In genomic region chr1:15849775-15850449, GRCh38 we compare ENCODE assay signal across 8 cellular contexts. TPM values are rescaled to one million over a fixed set of nuclear protein-coding genes. Genes with fewer than 3 reads are reported as not detected.
DNase-seq lines count a peak whose midpoint lies in the region; ATAC-seq, FAIRE-seq and TF ChIP-seq lines count a peak whose summit lies in the region.

No MANE protein-coding gene starts in this region.

- peak; percentile 87 for DNase-seq in ELF-1 (ENCODE audit: low read depth, low spot score)
- peak; percentile 89 for DNase-seq in NB4 (ENCODE audit: low read depth)
- DNase-seq in SK-MEL-5 (ENCODE audit: low read depth, low spot score): peak; percentile 88
- DNase-seq in body of pancreas: peak; percentile 41 to 61 (median 50)
- DNase-seq in keratinocyte (ENCODE audit: low read depth, low spot score): no peak
- DNase-seq in smooth muscle cell (lab: John Stamatoyannopoulos, UW; ENCODE audit: unreplicated experiment): peak; percentile 32
- DNase-seq in HuH-7 (ENCODE audit: low spot score): no peak
- DNase-seq in GM20000 (ENCODE audit: low spot score): no peak

- TF ChIP-seq POLR2A in NB4 (IDR thresholded peaks at IDR 0.05; ENCODE audit: extremely low read depth, insufficient read length): no peak
- TF ChIP-seq POLR2A in body of pancreas (IDR thresholded peaks at IDR 0.05): no peak

- ATAC-seq in body of pancreas: no peak

- no peaks in the 10 kb centered on the region for H3K9me3 ChIP-seq in body of pancreas
- H3K9me3 ChIP-seq in keratinocyte (ENCODE audit: control insufficient read depth, low read depth, low read length): no peaks in the 10 kb centered on the region
- no peaks in the 10 kb centered on the region for H3K9me3 ChIP-seq in smooth muscle cell (replicated peaks; ENCODE audit: low read depth)

- H3K27me3 ChIP-seq in body of pancreas (no peaks in the 10 kb centered on the region), keratinocyte (ENCODE audit: control insufficient read depth, extremely low read depth, insufficient read depth, low read length) (no peaks in the 10 kb centered on the region), smooth muscle cell (ENCODE audit: low read depth) (no peaks in the 10 kb centered on the region)

- H3F3A ChIP-seq in smooth muscle cell (ENCODE audit: low read depth): peaks cover 3% of the 10 kb centered on the region

- H3K79me2 ChIP-seq in keratinocyte (ENCODE audit: control insufficient read depth, insufficient read depth, low read length) (peaks cover 76% of the 10 kb centered on the region), smooth muscle cell (ENCODE audit: low read depth) (peaks cover 68% of the 10 kb centered on the region)

- intact Hi-C loops in body of pancreas (cut with DNase I): no loop called here

- TF ChIP-seq CTCF in NB4 (IDR thresholded peaks at IDR 0.05; ENCODE audit: low read depth, low read length): no peak
- no peak for TF ChIP-seq CTCF in body of pancreas (IDR thresholded peaks at IDR 0.05)
- TF ChIP-seq CTCF in keratinocyte (optimal IDR thresholded peaks at IDR 0.05 in 1 of 3, IDR thresholded peaks at IDR 0.05 in 1 of 3, conservative IDR thresholded peaks at IDR 0.05 in 1 of 3; ENCODE audit: extremely low read depth in 1 of 3, insufficient read depth in 2 of 3, low read length in 3 of 3): no peak
- TF ChIP-seq CTCF in smooth muscle cell (IDR thresholded peaks at IDR 0.05; ENCODE audit: borderline replicate concordance, insufficient read depth, poor library complexity, severe bottlenecking): no peak
- no peak for TF ChIP-seq CTCF in GM20000 (IDR thresholded peaks at IDR 0.05; ENCODE audit: extremely low read depth, missing control alignments)

- H3K9me1 ChIP-seq in keratinocyte (ENCODE audit: control insufficient read depth, extremely low read depth, insufficient read depth, low read length): no peaks in the 10 kb centered on the region

- 0 to 1% methylated on average over 16 of the region's 16 CpGs for WGBS in body of pancreas, 2 donors
- WGBS in smooth muscle cell (ENCODE audit: low lambda C conversion rate): under 1% methylated on average over 16 of the region's 16 CpGs

- in situ Hi-C loops in SK-MEL-5 (cut with HindIII; ENCODE audit: low pct_unique_long_range_greater_than_20kb, low sequenced_read_pairs): no loop called here

- peak overlapping the region; percentile 99 for H3K9ac ChIP-seq in keratinocyte (ENCODE audit: control insufficient read depth, extremely low read depth, insufficient read depth, low read length)
- H3K9ac ChIP-seq in smooth muscle cell (ENCODE audit: low read depth): peak overlapping the region; percentile 90

- peak overlapping the region; percentile 70 for H2AFZ ChIP-seq in keratinocyte (ENCODE audit: control insufficient read depth, low read length)
- H2AFZ ChIP-seq in smooth muscle cell (ENCODE audit: low read depth): peak overlapping the region; percentile 50

- FAIRE-seq in keratinocyte (lab: Jason Lieb, UNC): no peak

- H3K4me2 ChIP-seq in keratinocyte (ENCODE audit: control insufficient read depth, extremely low read depth, insufficient read depth, low read depth, low read length) (peak overlapping the region; percentile 99), smooth muscle cell (peak overlapping the region; percentile 90)

- H3K36me3 ChIP-seq in body of pancreas (replicated peaks in 1 of 2; ENCODE audit: insufficient read depth in 1 of 2, low read depth in 2 of 2) (no peaks in the 10 kb centered on the region), keratinocyte (ENCODE audit: control insufficient read depth in 2 of 2, extremely low read depth in 1 of 2, insufficient read depth in 2 of 2, low read length in 2 of 2) (no peaks in the 10 kb centered on the region), smooth muscle cell (ENCODE audit: low read depth) (no peaks in the 10 kb centered on the region)

- H3K27ac ChIP-seq in body of pancreas (peak overlapping the region; percentile 92 to 99 (median 97)), keratinocyte (ENCODE audit: control insufficient read depth, insufficient read depth, low read length) (peak overlapping the region; percentile 95), smooth muscle cell (ENCODE audit: low read depth) (peak overlapping the region; percentile 97)

- H3K4me3 ChIP-seq in NB4 (ENCODE audit: low read depth, low read length) (peak overlapping the region; percentile 99), body of pancreas (peak overlapping the region; percentile 15 to 84), keratinocyte (ENCODE audit: control insufficient read depth in 2 of 3, extremely low read depth in 1 of 3, insufficient read depth in 2 of 3, low read depth in 1 of 3, low read length in 3 of 3) (peak overlapping the region; percentile 62 to 93 (median 77)), smooth muscle cell (peak overlapping the region; percentile 80)

- dilution Hi-C loops in keratinocyte (cut with MboI; ENCODE audit: extremely low pct_ligation_motif_present, low sequenced_read_pairs): no loop called here

- H4K20me1 ChIP-seq in keratinocyte (ENCODE audit: control insufficient read depth, extremely low read depth, insufficient read depth, low read length) (no peaks in the 10 kb centered on the region), smooth muscle cell (ENCODE audit: low read depth) (peaks cover 33% of the 10 kb centered on the region)

- H3K4me1 ChIP-seq in body of pancreas (peaks cover 53% of the 10 kb centered on the region), keratinocyte (ENCODE audit: control insufficient read depth, extremely low read depth, insufficient read depth, low read length) (peaks cover 26% of the 10 kb centered on the region), smooth muscle cell (ENCODE audit: low read depth) (peaks cover 18% of the 10 kb centered on the region)

RNA-seq across cellular contexts. Expression of gene SPEN, which starts 2.4 kb away (rescaled TPM):
- 10.1 and 11.5 TPM in 2 replicates for total RNA-seq in SK-MEL-5 (2014; rRNA removed; shearing (Covaris generic))
- 11.1 and 18.1 TPM in 2 replicates for polyA plus RNA-seq in SK-MEL-5 (2015; cell fraction: cytosol; rRNA removed)
- polyA plus RNA-seq in SK-MEL-5 (2015; cell fraction: nucleus; rRNA removed): 21.4 and 31.5 TPM in 2 replicates
- 10 to 100 TPM; 27.8 to 38.9 TPM for total RNA-seq in body of pancreas
- 4.9 to 9.1 TPM (median 8.9 TPM) in 3 replicates for polyA plus RNA-seq in keratinocyte
- polyA plus RNA-seq in keratinocyte (2011; ENCODE audit: low read depth): 22.5 TPM
- polyA plus RNA-seq in keratinocyte (2011; cell fraction: cytosol; rRNA removed): 6.3 and 6.9 TPM in 2 replicates
- polyA plus RNA-seq in keratinocyte (2011; cell fraction: nucleus; rRNA removed): 46.7 and 46.9 TPM in 2 replicates
- 25.0 and 35.6 TPM in 2 replicates for polyA plus RNA-seq in keratinocyte (2012; ENCODE audit: low replicate concordance)
- 18.8 to 84.5 TPM (median 42.0 TPM) in 3 replicates for polyA minus RNA-seq in keratinocyte
- 6.7 TPM for polyA minus RNA-seq in keratinocyte (2011; cell fraction: cytosol; rRNA and poly(A)+ RNA removed)
- polyA minus RNA-seq in keratinocyte (2011; cell fraction: nucleus; rRNA and poly(A)+ RNA removed): 30.5 and 60.2 TPM in 2 replicates
- total RNA-seq in smooth muscle cell: 24.9 and 28.7 TPM in 2 replicates
- polyA plus RNA-seq in smooth muscle cell: 10.6 and 20.0 TPM in 2 replicates

RNA-seq across cellular contexts. Expression of gene UQCRHL, which starts 42.5 kb away (rescaled TPM):
- total RNA-seq in SK-MEL-5 (2014; rRNA removed; shearing (Covaris generic)): 8.3 and 9.2 TPM in 2 replicates
- 1.1 and 1.6 TPM in 2 replicates for polyA plus RNA-seq in SK-MEL-5 (2015; cell fraction: cytosol; rRNA removed)
- polyA plus RNA-seq in SK-MEL-5 (2015; cell fraction: nucleus; rRNA removed): 0.12 TPM in 1 of 2 replicates, not detected in the other
- total RNA-seq in body of pancreas: 1 to 10 TPM in 1 of 2 donors, under 1 TPM in 1; 0.66 to 1.0 TPM
- polyA plus RNA-seq in keratinocyte: 2.6 to 14.0 TPM (median 4.6 TPM) in 3 replicates
- polyA plus RNA-seq in keratinocyte (2011; ENCODE audit: low read depth): 2.5 TPM
- 6.8 and 8.4 TPM in 2 replicates for polyA plus RNA-seq in keratinocyte (2011; cell fraction: cytosol; rRNA removed)
- 2.1 TPM in 2 replicates for polyA plus RNA-seq in keratinocyte (2011; cell fraction: nucleus; rRNA removed)
- polyA plus RNA-seq in keratinocyte (2012; ENCODE audit: low replicate concordance): 2.6 and 4.3 TPM in 2 replicates
- polyA minus RNA-seq in keratinocyte: 0.23 to 0.77 TPM in 2 of 3 replicates, not detected in the other
- polyA minus RNA-seq in keratinocyte (2011; cell fraction: cytosol; rRNA and poly(A)+ RNA removed): 8.2 TPM
- polyA minus RNA-seq in keratinocyte (2011; cell fraction: nucleus; rRNA and poly(A)+ RNA removed): 0.21 TPM in 1 of 2 replicates, not detected in the other
- 3.9 and 4.4 TPM in 2 replicates for total RNA-seq in smooth muscle cell
- 1.1 and 1.6 TPM in 2 replicates for polyA plus RNA-seq in smooth muscle cell

Comparison
In these comparisons a context has a peak if more than half of its experiments do, and no peak if none do; other contexts are left out.
1. DNase-seq: peak in ELF-1 (single experiment), NB4 (single experiment), SK-MEL-5 (single experiment), body of pancreas (4 of 4) and smooth muscle cell (single experiment); none in keratinocyte (single experiment), HuH-7 (single experiment) and GM20000 (single experiment).
2. Peak in every context shown above with its lines, with median percentiles within 50 percentile points of each other: H3K4me3 ChIP-seq and H3K27ac ChIP-seq.